ENCODE assay signal across 21 cellular contexts in the genomic region with DNA sequence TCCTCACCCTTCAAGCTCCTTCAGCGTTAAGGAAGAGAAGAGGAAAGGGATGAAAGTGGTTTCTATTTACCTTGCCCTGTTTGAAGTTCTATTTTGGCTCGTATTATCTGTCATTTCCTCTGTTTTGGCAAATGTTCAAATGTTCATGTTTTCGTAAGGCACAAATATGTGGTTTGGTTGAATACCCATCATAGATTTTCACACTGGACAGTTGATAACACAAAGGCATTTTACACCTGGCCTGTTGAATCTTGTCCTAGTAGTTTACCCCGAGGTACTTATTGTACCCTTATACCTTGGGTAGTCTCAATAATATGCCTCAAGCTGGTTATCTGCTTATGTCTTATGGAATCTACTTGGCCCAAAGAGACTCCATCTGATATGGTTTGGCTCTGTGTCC.
"Had no signal": no experiment of that assay in that cellular context is flagged by ENCODE, and none has a peak within 500 bp of the region (broad histone marks: within the 10 kb centered on the region; RNA-seq: fewer than 3 reads in every experiment).

No MANE protein-coding gene starts in this region.

- DNase-seq: dorsolateral prefrontal cortex; effector CD8-positive, alpha-beta T cell; heart left ventricle; hippocampal formation; mucosa of descending colon; natural killer cell; spleen; stimulated activated CD4-positive, alpha-beta T cell treated with anti-CD3 and anti-CD28 coated beads, Interleukin-15, amount 100 ng/mL, for 24 hours; stimulated activated CD4-positive, alpha-beta T cell treated with anti-CD3 and anti-CD28 coated beads, Interleukin-1b, Interleukin-23, amount 100 ng/mL, for 48 hours; stimulated activated CD4-positive, alpha-beta T cell treated with anti-CD3 and anti-CD28 coated beads, Interleukin-4, amount 100 ng/mL, for 24 hours; upper lobe of right lung had no signal

- H3K9me3 Mint-ChIP-seq: neural crest cell had no signal

- H3K9me3 ChIP-seq: heart left ventricle, mucosa of descending colon, tibial nerve, upper lobe of right lung had no signal

- H3K36me3 ChIP-seq: heart left ventricle, spleen, tibial nerve, upper lobe of right lung had no signal

- FAIRE-seq: frontal cortex, islet of Langerhans had no signal

- ATAC-seq: esophagus mucosa; heart left ventricle; left lobe of liver; mucosa of descending colon; natural killer cell; sciatic nerve; stimulated activated memory B cell treated with anti-CD40 and anti-IgM and Interleukin-4, amounts not matched to agents 10 μg/mL and 1 μg/mL and 100 μg/mL, for 72 hours; upper lobe of right lung had no signal

- H3K27me3 ChIP-seq: dorsolateral prefrontal cortex, heart left ventricle, spleen, tibial nerve, upper lobe of right lung had no signal

- H3K4me3 ChIP-seq: coronary artery, dorsolateral prefrontal cortex, heart left ventricle, mucosa of descending colon, spleen, tibial nerve, upper lobe of right lung had no signal

- H3K4me1 Mint-ChIP-seq: natural killer cell; neural crest cell; stimulated activated memory B cell treated with anti-CD40 and anti-IgM and Interleukin-4, amounts not matched to agents 10 μg/mL and 1 μg/mL and 100 μg/mL, for 72 hours had no signal

- H3K36me3 Mint-ChIP-seq: stimulated activated memory B cell treated with anti-CD40 and anti-IgM and Interleukin-4, amounts not matched to agents 10 μg/mL and 1 μg/mL and 100 μg/mL, for 72 hours had no signal

- H3K4me1 ChIP-seq: heart left ventricle, spleen, tibial nerve, upper lobe of right lung had no signal

- H3K4me3 Mint-ChIP-seq: natural killer cell; neural crest cell; stimulated activated memory B cell treated with anti-CD40 and anti-IgM and Interleukin-4, amounts not matched to agents 10 μg/mL and 1 μg/mL and 100 μg/mL, for 72 hours; stimulated activated naive CD8-positive, alpha-beta T cell treated with anti-CD3 and anti-CD28 coated beads, Interleukin-15, Interleukin-2, amounts not matched to agents 100 ng/mL and 50 ng/mL, for 24 hours had no signal

- H3K27ac Mint-ChIP-seq: natural killer cell; stimulated activated memory B cell treated with anti-CD40 and anti-IgM and Interleukin-4, amounts not matched to agents 10 μg/mL and 1 μg/mL and 100 μg/mL, for 72 hours; stimulated activated naive CD8-positive, alpha-beta T cell treated with anti-CD3 and anti-CD28 coated beads, Interleukin-15, Interleukin-2, amounts not matched to agents 100 ng/mL and 50 ng/mL, for 24 hours had no signal

- H3K27me3 Mint-ChIP-seq: stimulated activated memory B cell treated with anti-CD40 and anti-IgM and Interleukin-4, amounts not matched to agents 10 μg/mL and 1 μg/mL and 100 μg/mL, for 72 hours; stimulated activated naive CD8-positive, alpha-beta T cell treated with anti-CD3 and anti-CD28 coated beads, Interleukin-15, Interleukin-2, amounts not matched to agents 100 ng/mL and 50 ng/mL, for 24 hours had no signal

- H3K27ac ChIP-seq: coronary artery, dorsolateral prefrontal cortex, heart left ventricle, spleen, tibial nerve, upper lobe of right lung had no signal
